21 cellular contexts compared by ENCODE assay signal in the genomic region with DNA sequence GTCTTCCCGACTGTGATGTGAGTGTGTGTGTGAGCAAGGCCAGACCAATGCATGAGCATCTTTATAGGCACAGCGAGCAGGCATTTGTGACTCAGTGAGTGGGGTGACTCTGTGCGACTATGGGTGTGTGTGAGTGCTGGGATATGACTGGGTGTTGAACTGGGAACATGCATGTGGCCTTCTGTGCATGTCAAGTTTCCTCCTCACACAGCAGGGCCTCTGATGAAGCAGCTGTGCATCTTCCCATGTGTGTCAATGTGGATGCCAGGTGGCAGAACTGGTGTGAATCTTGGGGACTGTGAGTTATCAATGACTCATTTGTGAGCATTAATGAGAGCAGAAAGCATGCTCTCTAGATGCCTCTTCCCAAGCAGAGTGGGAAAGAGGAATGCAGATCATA. TPM values are rescaled to one million over a fixed set of nuclear protein-coding genes. Genes with fewer than 3 reads are reported as not detected.
DNase-seq lines count a peak whose midpoint lies in the region; ATAC-seq, FAIRE-seq and TF ChIP-seq lines count a peak whose summit lies in the region.
"Had no signal": no experiment of that assay in that cellular context is flagged by ENCODE, and none has a peak within 500 bp of the region (broad histone marks: within the 10 kb centered on the region; RNA-seq: fewer than 3 reads in every experiment).

No MANE protein-coding gene starts in this region.

- no peak overlapping the region for H3K4me3 ChIP-seq in A549
- H3K4me3 ChIP-seq in OCI-LY7 (ENCODE audit: low read depth, low read length, poor library complexity, severe bottlenecking) = no peak overlapping the region
- no peak overlapping the region for H3K4me3 ChIP-seq in left lung
- H3K4me3 ChIP-seq: BLaER1 treated with 17β-estradiol and CSF1 and Interleukin-3, amounts not matched to agents 10 nM and 100 nM; GM23248; K562 had no signal

- no peak for FAIRE-seq in A549 (lab: Jason Lieb, UNC)
- FAIRE-seq: K562, RCC 7860 had no signal

- H3K9me3 ChIP-seq in A549 = peaks cover 13% of the 10 kb centered on the region; the same call in 2 of the 3 replicates
- no peaks in the 10 kb centered on the region; the same call in 1 of the 2 replicates for H3K9me3 ChIP-seq in OCI-LY7 (ENCODE audit: low read length)
- H3K9me3 ChIP-seq in left lung = peaks cover 0 to 5% of the 10 kb centered on the region in 2 donors

- H3K79me2 ChIP-seq in OCI-LY7 (ENCODE audit: insufficient read depth, low read depth, low read length) = no peaks in the 10 kb centered on the region

- intact Hi-C loops in OCI-LY7 (cut with micrococcal nuclease; ENCODE audit: unreplicated experiment) (no loop called here), left lung (cut with DNase I) (no loop called here)

- no peak for TF ChIP-seq POLR2A in A549 (IDR thresholded peaks at IDR 0.05; ENCODE audit: low read length)

- H4K20me1 ChIP-seq in OCI-LY7 (ENCODE audit: insufficient read depth, low read length) = no peaks in the 10 kb centered on the region
- H4K20me1 ChIP-seq: BLaER1 treated with 17β-estradiol and CSF1 and Interleukin-3, amounts not matched to agents 10 nM and 100 nM had no signal

- H3K4me2 ChIP-seq in A549 = no peak overlapping the region
- H3K4me2 ChIP-seq in OCI-LY7 (ENCODE audit: low read length) = no peak overlapping the region
- H3K4me2 ChIP-seq: BLaER1 treated with 17β-estradiol and CSF1 and Interleukin-3, amounts not matched to agents 10 nM and 100 nM had no signal

- 3% methylated on average over 3 of the region's 3 CpGs for WGBS in A549 (ENCODE audit: missing lambda C conversion rate)

- POLR2A ChIA-PET in A549 (lab: Yijun Ruan, JAX) = no interaction called here
- POLR2A ChIA-PET in OCI-LY7 (lab: Charles Lee) = no interaction called here

- peak; percentile 16 to 22; a peak in 2 of 6 replicates for ATAC-seq in A549
- peak; percentile 23 for ATAC-seq in esophagus mucosa
- ATAC-seq in GM21526 (IDR thresholded peaks at IDR 0.05; ENCODE audit: low FRiP score, unreplicated experiment) = no peak
- no peak for ATAC-seq in left lung
- ATAC-seq: K562 had no signal

- H3K4me1 ChIP-seq in A549 (no peaks in the 10 kb centered on the region; the same call in 2 of the 3 replicates), OCI-LY7 (ENCODE audit: insufficient read depth, low read length, poor library complexity, severe bottlenecking) (no peaks in the 10 kb centered on the region), left lung (no peaks in the 10 kb centered on the region)

- TF ChIP-seq EP300 in A549 (IDR thresholded peaks at IDR 0.05) = no peak

- peak; percentile 24 for DNase-seq in NCI-H146 (lab: John Stamatoyannopoulos, UW)
- DNase-seq in NCI-H146 treated with DMSO at 0.1 percent for 48 hours (lab: John Stamatoyannopoulos, UW; ENCODE audit: unreplicated experiment) = no peak
- no peak for DNase-seq in A549 (ENCODE audit: low read depth in 1 of 2, low spot score in 1 of 2)
- peak; percentile 24 for DNase-seq in LHCN-M2 (ENCODE audit: low read depth)
- DNase-seq in OCI-LY7 (ENCODE audit: low spot score) = no peak
- no peak for DNase-seq in left lung
- DNase-seq: 8988T, EL, GM23248, NCI-H1092, NCI-H1694 treated with DMSO at 0.1 percent for 48 hours, NCI-H446, NCI-H748 treated with DMSO at 0.1 percent for 48 hours, SHP77 treated with DMSO at 0.1 percent for 48 hours had no signal

- H3K36me3 ChIP-seq in OCI-LY7 (ENCODE audit: insufficient read depth, low read length) (no peaks in the 10 kb centered on the region), left lung (no peaks in the 10 kb centered on the region)
- H3K36me3 ChIP-seq: BLaER1 treated with 17β-estradiol and CSF1 and Interleukin-3, amounts not matched to agents 10 nM and 100 nM had no signal

- BruUV-seq in OCI-LY7 (replicated peaks; lab: Mats Ljungman, UMichigan) = no TSS peak

- no peak for TF ChIP-seq RAD21 in A549 (conservative IDR thresholded peaks at IDR 0.05 in 1 of 2, IDR thresholded peaks at IDR 0.05 in 1 of 2)

- CTCF ChIA-PET in A549 (lab: Yijun Ruan, JAX) (interaction anchor here (1.1 to 1.2 kb wide), 2 partner anchors 20 to 141 kb away, joined by 3 to 5 read pairs; no protein-coding TSS in a partner anchor), OCI-LY7 (lab: Charles Lee; ENCODE audit: unreplicated experiment) (no interaction called here)

- H3K9me2 ChIP-seq in OCI-LY7 (ENCODE audit: insufficient read depth, low read length) = no peaks in the 10 kb centered on the region

- H2AFZ ChIP-seq in OCI-LY7 (ENCODE audit: low read length) = no peak overlapping the region
- H2AFZ ChIP-seq: GM23248 had no signal

- H3K27me3 ChIP-seq in left lung = no peaks in the 10 kb centered on the region
- H3K27me3 ChIP-seq: BLaER1 treated with 17β-estradiol and CSF1 and Interleukin-3, amounts not matched to agents 10 nM and 100 nM had no signal

- H3K27ac ChIP-seq in A549 = no peak overlapping the region
- no peak overlapping the region for H3K27ac ChIP-seq in OCI-LY7 (ENCODE audit: low read depth, low read length, poor library complexity, severe bottlenecking)
- H3K27ac ChIP-seq in left lung = no peak overlapping the region
- H3K27ac ChIP-seq: BLaER1 treated with 17β-estradiol and CSF1 and Interleukin-3, amounts not matched to agents 10 nM and 100 nM; GM23248; HL-60 had no signal

- TF ChIP-seq CTCF in A549 (IDR thresholded peaks at IDR 0.05) (no peak), OCI-LY7 (conservative IDR thresholded peaks at IDR 0.05; ENCODE audit: low read length) (no peak), left lung (IDR thresholded peaks at IDR 0.05) (no peak)

TF ChIP-seq in A549, 52 proteins besides CTCF, POLR2A, EP300 and RAD21:
- TF ChIP-seq HOXB13 (CRISPR knock-in tag; IDR thresholded peaks at IDR 0.05; ENCODE audit: low read depth) = no peak
- TF ChIP-seq FOXS1 (CRISPR knock-in tag; IDR thresholded peaks at IDR 0.05) = no peak
- TF ChIP-seq GATA3 (IDR thresholded peaks at IDR 0.05; ENCODE audit: borderline replicate concordance) = no peak
- TF ChIP-seq TP53 (CRISPR knock-in tag; IDR thresholded peaks at IDR 0.05) = no peak
- no peak for TF ChIP-seq CHD4 (IDR thresholded peaks at IDR 0.05; ENCODE audit: borderline replicate concordance)
TF ChIP-seq in A549: peak in this region for 0.

RNA-seq across cellular contexts. Expression of gene LGALS14, which starts 12.1 kb away (rescaled TPM):
- polyA plus RNA-seq in A549 (2011; rRNA removed) = not detected in 2 replicates
- not detected in 2 replicates for polyA plus RNA-seq in A549 (2012; cell fraction: cytosol; rRNA removed)
- polyA plus RNA-seq in A549 (2012; cell fraction: nucleus; rRNA removed) = not detected in 2 replicates
- polyA plus RNA-seq in A549 (2017; fragmentation: RNase III; extraction: RNeasy Plus Mini Kit Qiagen cat#74134 plus additional on column Dnase treatment) = not detected in 3 replicates
- not detected in 2 replicates for polyA minus RNA-seq in A549 (2011; rRNA and poly(A)+ RNA removed)
- not detected in 2 replicates for total RNA-seq in LHCN-M2 (2014; rRNA removed)
- polyA plus RNA-seq in LHCN-M2 (2012) = not detected
- not detected for total RNA-seq in esophagus mucosa
- total RNA-seq in OCI-LY7 (2014; rRNA removed; shearing (Covaris generic)) = not detected in 2 replicates
- total RNA-seq in OCI-LY7 (2022) = not detected in 2 replicates
- total RNA-seq in left lung = not detected
- total RNA-seq: GM23248, K562, M059J had no signal
- polyA plus RNA-seq: GM23248, K562 had no signal

RNA-seq across cellular contexts. Expression of gene LGALS16, which starts 36.5 kb away (rescaled TPM):
- not detected in 2 replicates for polyA plus RNA-seq in A549 (2011; rRNA removed)
- polyA plus RNA-seq in A549 (2012; cell fraction: cytosol; rRNA removed) = not detected in 2 replicates
- polyA plus RNA-seq in A549 (2012; cell fraction: nucleus; rRNA removed) = not detected in 2 replicates
- polyA plus RNA-seq in A549 (2017; fragmentation: RNase III; extraction: RNeasy Plus Mini Kit Qiagen cat#74134 plus additional on column Dnase treatment) = not detected in 3 replicates
- polyA minus RNA-seq in A549 (2011; rRNA and poly(A)+ RNA removed) = not detected in 2 replicates
- not detected in 2 replicates for total RNA-seq in LHCN-M2 (2014; rRNA removed)
- polyA plus RNA-seq in LHCN-M2 (2012) = not detected
- total RNA-seq in esophagus mucosa = not detected
- not detected in 2 replicates for total RNA-seq in OCI-LY7 (2014; rRNA removed; shearing (Covaris generic))
- not detected in 2 replicates for total RNA-seq in OCI-LY7 (2022)
- not detected for total RNA-seq in left lung
- total RNA-seq: GM23248, K562, M059J had no signal
- polyA plus RNA-seq: GM23248, K562 had no signal

RNA-seq across cellular contexts. Expression of gene CLC, which starts 45.7 kb away (rescaled TPM):
- polyA plus RNA-seq in A549 (2011; rRNA removed) = not detected in 2 replicates
- polyA plus RNA-seq in A549 (2012; cell fraction: cytosol; rRNA removed) = not detected in 2 replicates
- not detected in 2 replicates for polyA plus RNA-seq in A549 (2012; cell fraction: nucleus; rRNA removed)
- polyA plus RNA-seq in A549 (2017; fragmentation: RNase III; extraction: RNeasy Plus Mini Kit Qiagen cat#74134 plus additional on column Dnase treatment) = not detected in 3 replicates
- not detected in 2 replicates for polyA minus RNA-seq in A549 (2011; rRNA and poly(A)+ RNA removed)
- total RNA-seq in LHCN-M2 (2014; rRNA removed) = not detected in 2 replicates
- not detected for polyA plus RNA-seq in LHCN-M2 (2012)
- not detected for total RNA-seq in esophagus mucosa
- not detected in 2 replicates for total RNA-seq in OCI-LY7 (2014; rRNA removed; shearing (Covaris generic))
- not detected in 2 replicates for total RNA-seq in OCI-LY7 (2022)
- not detected for total RNA-seq in left lung
- total RNA-seq: GM23248, M059J had no signal
- polyA plus RNA-seq: GM23248 had no signal

Comparison
In these comparisons a context has a peak if more than half of its experiments do, and no peak if none do; other contexts are left out.
1. DNase-seq: peak in NCI-H146 (single experiment) and LHCN-M2 (single experiment); none in NCI-H146 treated with DMSO at 0.1 percent for 48 hours (single experiment), A549 (0 of 2), OCI-LY7 (single experiment) and left lung (0 of 2).
2. ATAC-seq: peak in A549 (2 of 2) and esophagus mucosa (single experiment); none in GM21526 (single experiment) and left lung (single experiment).